16 cellular contexts compared by ENCODE assay signal in genomic region chr10:4391683-4392082, GRCh38.
DNase-seq lines count a peak whose midpoint lies in the region; ATAC-seq and TF ChIP-seq lines count a peak whose summit lies in the region.
"Had no signal": no experiment of that assay in that cellular context is flagged by ENCODE, and none has a peak within 500 bp of the region (broad histone marks: within the 10 kb centered on the region; RNA-seq: fewer than 3 reads in every experiment).

No MANE protein-coding gene starts in this region.

- no peak overlapping the region for H3K18ac ChIP-seq in mesendoderm (ENCODE audit: low read length)

- TF ChIP-seq CTCF in RWPE1 (conservative IDR thresholded peaks at IDR 0.05; ENCODE audit: low read depth), result no peak

- H2AK5ac ChIP-seq in mesendoderm (ENCODE audit: low read length), result no peak overlapping the region

- H2BK15ac ChIP-seq in mesendoderm (replicated peaks; ENCODE audit: low read depth), result no peak overlapping the region

- CTCF ChIA-PET in RWPE1 (lab: Yijun Ruan, JAX), result interaction anchor here (0.6 kb wide), 1 partner anchor 1337 kb away, joined by 3 read pairs; no protein-coding TSS in a partner anchor

- DNase-seq in DMS 273 (lab: John Stamatoyannopoulos, UW; ENCODE audit: unreplicated experiment), result peak; percentile 6
- DNase-seq in DMS 273 treated with DMSO at 0.1 percent for 48 hours (lab: John Stamatoyannopoulos, UW), result no peak
- DNase-seq in HT1080 (ENCODE audit: low read depth), result peak; percentile 16
- peak; percentile 3 for DNase-seq in cerebellar cortex (ENCODE audit: low spot score)
- peak; percentile 83 for DNase-seq in mesendoderm
- no peak for DNase-seq in RWPE1 (ENCODE audit: low spot score)
- no peak for DNase-seq in activated gamma-delta T cell (lab: John Stamatoyannopoulos, UW)
- DNase-seq: activated CD4-positive, alpha-beta T cell treated with anti-CD3 and anti-CD28 coated beads for 48 hours; activated naive CD8-positive, alpha-beta T cell treated with anti-CD3 and anti-CD28 coated beads, Interleukin-2, amount 50 U/mL, for 24 hours; activated T-cell treated with anti-CD3 and anti-CD28 coated beads, Interleukin-2, amount 50 U/mL, for 1 hour; NCI-H1048; NCI-H446 treated with DMSO at 0.1 percent for 48 hours; RPMI8226; stomach had no signal

- peak overlapping the region; percentile 58 for H3K56ac ChIP-seq in mesendoderm (ENCODE audit: low read length)

- H3K4me1 ChIP-seq in mesendoderm (ENCODE audit: control insufficient read depth, low read depth, low read length), result no peaks in the 10 kb centered on the region
- H3K4me1 ChIP-seq: stomach had no signal

- no peak overlapping the region for H3K9ac ChIP-seq in mesendoderm (ENCODE audit: low read length)

- H4K8ac ChIP-seq in mesendoderm (ENCODE audit: low read depth, low read length), result no peak overlapping the region

- WGBS in mesendoderm (ENCODE audit: extremely low coverage, insufficient coverage, low lambda C conversion rate), result no CpG with 5 or more reads among the region's 3 CpGs

- no peaks in the 10 kb centered on the region for H3K36me3 ChIP-seq in mesendoderm (ENCODE audit: control insufficient read depth, insufficient read depth, low read length)
- H3K36me3 ChIP-seq: stomach had no signal

- H4K5ac ChIP-seq in mesendoderm (ENCODE audit: low read length), result no peak overlapping the region

- POLR2A ChIA-PET in RWPE1 (lab: Yijun Ruan, JAX; ENCODE audit: low non-redundant PET), result no interaction called here

- no peaks in the 10 kb centered on the region for H3K79me2 ChIP-seq in mesendoderm (ENCODE audit: control insufficient read depth, insufficient read depth, low read length)

- no peak overlapping the region for H2BK5ac ChIP-seq in mesendoderm (ENCODE audit: low read length)

- no peak overlapping the region for H3K23ac ChIP-seq in mesendoderm (ENCODE audit: low read length)

- no peak overlapping the region for H2BK120ac ChIP-seq in mesendoderm (ENCODE audit: low read depth, low read length)

- H3K4ac ChIP-seq in mesendoderm (ENCODE audit: low read depth, low read length), result no peak overlapping the region

- ATAC-seq in HG03342 (IDR thresholded peaks at IDR 0.05; ENCODE audit: unreplicated experiment), result no peak
- ATAC-seq: activated naive CD8-positive, alpha-beta T cell treated with anti-CD3 and anti-CD28 coated beads, Interleukin-2, amount 50 U/mL, for 24 hours had no signal

- no peak overlapping the region for H3K4me2 ChIP-seq in mesendoderm (ENCODE audit: low read length)

- H3K79me1 ChIP-seq in mesendoderm (ENCODE audit: low read length), result no peaks in the 10 kb centered on the region

- H3K27me3 ChIP-seq in mesendoderm (ENCODE audit: insufficient read depth, low read length, poor library complexity), result no peaks in the 10 kb centered on the region
- H3K27me3 ChIP-seq: stomach had no signal

- no peak overlapping the region for H3K27ac ChIP-seq in mesendoderm (ENCODE audit: low read depth, low read length)
- H3K27ac ChIP-seq in RWPE1, result no peak overlapping the region
- H3K27ac ChIP-seq: 22Rv1, stomach had no signal

- no peak overlapping the region for H3K4me3 ChIP-seq in mesendoderm (ENCODE audit: low read length)
- H3K4me3 ChIP-seq: stomach had no signal

Comparison
In these comparisons a context has a peak if more than half of its experiments do, and no peak if none do; other contexts are left out.
1. DNase-seq: peak in DMS 273 (single experiment), HT1080 (single experiment), cerebellar cortex (single experiment) and mesendoderm (single experiment); none in DMS 273 treated with DMSO at 0.1 percent for 48 hours (single experiment), RWPE1 (single experiment) and activated gamma-delta T cell (single experiment).